ENCODE assay signal across 33 cellular contexts in the genomic region with DNA sequence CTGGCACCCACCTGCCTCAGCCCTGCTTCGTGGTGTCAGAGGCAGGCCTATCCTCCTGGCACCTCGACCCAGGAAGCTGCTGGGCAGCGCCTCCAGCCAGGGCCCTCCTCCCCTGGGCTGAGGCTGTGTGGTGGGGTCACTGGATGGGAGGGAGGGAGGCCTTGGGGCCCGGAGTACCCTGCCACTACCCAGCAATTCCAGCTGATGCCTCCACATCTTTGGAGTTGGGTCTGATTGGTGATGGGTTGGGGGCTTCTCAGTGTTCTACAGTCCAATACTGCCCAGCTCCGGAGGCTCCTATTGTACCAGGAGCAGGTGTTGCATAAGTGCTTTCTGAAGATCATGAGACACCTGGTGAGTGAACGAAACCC.
"Had no signal": no experiment of that assay in that cellular context is flagged by ENCODE, and none has a peak within 500 bp of the region (broad histone marks: within the 10 kb centered on the region; RNA-seq: fewer than 3 reads in every experiment).

No MANE protein-coding gene starts in this region.

- DNase-seq: activated B cell treated with CpG ODN at 0.5 μM for 24 hours; activated CD4-positive, alpha-beta T cell treated with anti-CD3 and anti-CD28 coated beads for 4 hours; activated CD4-positive, CD25-positive, alpha-beta regulatory T cell treated with anti-CD3 and anti-CD28 coated beads, Interleukin-2, amount 50 U/mL, for 72 hours; activated CD8-positive, alpha-beta T cell treated with anti-CD3 and anti-CD28 coated beads for 36 hours; activated naive CD4-positive, alpha-beta T cell; activated naive CD4-positive, alpha-beta T cell treated with anti-CD3 and anti-CD28 coated beads, Interleukin-2, amount 50 U/mL, for 16 hours; activated naive CD8-positive, alpha-beta T cell treated with anti-CD3 and anti-CD28 coated beads for 36 hours; activated T-cell treated with anti-CD3 and anti-CD28 coated beads, Interleukin-2, amount 50 U/mL, for 4 hours; amniotic stem cell; brain microvascular endothelial cell; central memory CD4-positive, alpha-beta T cell; MM.1S; MV-4-11; NCI-H1092; NCI-H1436 treated with DMSO at 0.1 percent for 48 hours; NCI-H1694 treated with DMSO at 0.1 percent for 48 hours; NCI-H2029; NCI-H2171; NCI-H510A; NCI-H526; NCI-H774; PC-3; RPMI8226; SHP77 treated with DMSO at 0.1 percent for 48 hours; SW 1271; T-helper 1 cell; T-helper 2 cell; T-helper 9 cell had no signal

- H3K27ac ChIP-seq: brain microvascular endothelial cell, KMS-11, Peyer's patch, SJSA1, VCaP had no signal

- H3K9me3 Mint-ChIP-seq: activated B cell treated with CpG ODN at 0.5 μM for 24 hours; activated CD8-positive, alpha-beta T cell treated with anti-CD3 and anti-CD28 coated beads for 36 hours; activated naive CD8-positive, alpha-beta T cell treated with anti-CD3 and anti-CD28 coated beads for 36 hours; activated T-cell treated with anti-CD3 and anti-CD28 coated beads, Interleukin-2, amount 50 U/mL, for 4 hours; activated T-helper 1 cell treated with anti-CD3 and anti-CD28 coated beads, Interleukin-12 subunit alpha, Interleukin-12 subunit beta, Interleukin-2, Interleukin-4 antibody, amounts not matched to agents 30 ng/mL and 10 ng/mL and 1 ng/mL, durations not matched to agents 14 hours and 24 hours and 36 hours had no signal

- H3K9me3 ChIP-seq: Peyer's patch, SJSA1 had no signal

- H3K27me3 ChIP-seq: brain microvascular endothelial cell, Peyer's patch, SJSA1 had no signal

- H3K9ac ChIP-seq: KMS-11 had no signal

- H3K4me3 ChIP-seq: Peyer's patch, SJSA1 had no signal

- H3K4me3 Mint-ChIP-seq: activated B cell treated with CpG ODN at 0.5 μM for 24 hours; activated CD8-positive, alpha-beta T cell treated with anti-CD3 and anti-CD28 coated beads for 36 hours; activated naive CD8-positive, alpha-beta T cell treated with anti-CD3 and anti-CD28 coated beads for 36 hours; activated T-cell treated with anti-CD3 and anti-CD28 coated beads, Interleukin-2, amount 50 U/mL, for 4 hours; activated T-helper 1 cell treated with anti-CD3 and anti-CD28 coated beads, Interleukin-12 subunit alpha, Interleukin-12 subunit beta, Interleukin-2, Interleukin-4 antibody, amounts not matched to agents 30 ng/mL and 10 ng/mL and 1 ng/mL, durations not matched to agents 14 hours and 24 hours and 36 hours had no signal

- H3K27me3 Mint-ChIP-seq: activated B cell treated with CpG ODN at 0.5 μM for 24 hours; activated CD8-positive, alpha-beta T cell treated with anti-CD3 and anti-CD28 coated beads for 36 hours; activated naive CD8-positive, alpha-beta T cell treated with anti-CD3 and anti-CD28 coated beads for 36 hours had no signal

- H3K27ac Mint-ChIP-seq: activated B cell treated with CpG ODN at 0.5 μM for 24 hours; activated CD8-positive, alpha-beta T cell treated with anti-CD3 and anti-CD28 coated beads for 36 hours; activated naive CD8-positive, alpha-beta T cell treated with anti-CD3 and anti-CD28 coated beads for 36 hours; activated T-helper 1 cell treated with anti-CD3 and anti-CD28 coated beads, Interleukin-12 subunit alpha, Interleukin-12 subunit beta, Interleukin-2, Interleukin-4 antibody, amounts not matched to agents 30 ng/mL and 10 ng/mL and 1 ng/mL, durations not matched to agents 14 hours and 24 hours and 36 hours had no signal
